23 cellular contexts compared by ENCODE assay signal in the genomic region with DNA sequence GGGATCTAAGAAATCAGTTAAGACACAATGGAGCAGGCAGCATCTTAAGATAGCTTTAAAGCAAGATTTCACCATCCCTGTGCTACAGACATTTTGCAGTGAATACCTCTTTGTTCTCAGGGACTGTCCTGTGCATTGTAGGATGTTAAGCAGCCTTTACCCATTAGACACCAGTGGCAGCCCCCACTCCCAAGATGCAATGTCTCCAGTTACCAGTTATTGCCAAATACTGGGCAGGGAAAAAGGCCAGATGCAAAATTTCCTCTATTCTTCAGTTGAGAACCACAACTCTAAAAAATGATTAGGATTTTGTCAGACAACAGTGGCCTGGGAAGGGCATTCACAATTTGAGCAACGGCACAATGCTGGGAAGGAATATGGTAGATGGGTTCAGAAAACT. TPM values are rescaled to one million over a fixed set of nuclear protein-coding genes. Genes with fewer than 3 reads are reported as not detected.
DNase-seq lines count a peak whose midpoint lies in the region; ATAC-seq and TF ChIP-seq lines count a peak whose summit lies in the region.
"Had no signal": no experiment of that assay in that cellular context is flagged by ENCODE, and none has a peak within 500 bp of the region (broad histone marks: within the 10 kb centered on the region; RNA-seq: fewer than 3 reads in every experiment).

No MANE protein-coding gene starts in this region.

- H3K27ac ChIP-seq in endodermal cell (ENCODE audit: low read depth, low read length) (no peak overlapping the region), heart left ventricle (no peak overlapping the region)
- H3K27ac ChIP-seq: ovary, SK-N-MC, upper lobe of right lung had no signal

- H3K9me3 Mint-ChIP-seq in CD14-positive monocyte (no peaks in the 10 kb centered on the region), endodermal cell (no peaks in the 10 kb centered on the region)
- peaks cover 0 to 2% of the 10 kb centered on the region in 2 donors for H3K9me3 Mint-ChIP-seq in stimulated activated naive B cell treated with anti-CD40 and anti-IgM and Interleukin-4, amounts not matched to agents 10 μg/mL and 1 μg/mL and 100 μg/mL, for 72 hours
- H3K9me3 Mint-ChIP-seq: stimulated activated naive CD8-positive, alpha-beta T cell treated with anti-CD3 and anti-CD28 coated beads, Interleukin-15, Interleukin-2, amounts not matched to agents 100 ng/mL and 50 ng/mL, for 24 hours had no signal

- no peaks in the 10 kb centered on the region for H3K27me3 Mint-ChIP-seq in CD14-positive monocyte (ENCODE audit: low read depth in 3 of 3)
- H3K27me3 Mint-ChIP-seq in endodermal cell (ENCODE audit: insufficient read depth): no peaks in the 10 kb centered on the region
- no peaks in the 10 kb centered on the region for H3K27me3 Mint-ChIP-seq in stimulated activated naive B cell treated with anti-CD40 and anti-IgM and Interleukin-4, amounts not matched to agents 10 μg/mL and 1 μg/mL and 100 μg/mL, for 72 hours
- H3K27me3 Mint-ChIP-seq: stimulated activated naive CD8-positive, alpha-beta T cell treated with anti-CD3 and anti-CD28 coated beads, Interleukin-15, Interleukin-2, amounts not matched to agents 100 ng/mL and 50 ng/mL, for 24 hours had no signal

- intact Hi-C loops in CD14-positive monocyte (cut with micrococcal nuclease) (loop anchor here in 1 of 2 donors (10.0 kb wide), 1 partner anchor 1582 kb away; a partner anchor contains a TSS), heart left ventricle (cut with DNase I) (no loop called here)

- TF ChIP-seq CTCF in AG10803 (conservative IDR thresholded peaks at IDR 0.05; ENCODE audit: low read length) (no peak), CD14-positive monocyte (IDR thresholded peaks at IDR 0.05) (no peak), NB4 (IDR thresholded peaks at IDR 0.05; ENCODE audit: low read depth, low read length) (no peak), endodermal cell (conservative IDR thresholded peaks at IDR 0.05) (no peak), heart left ventricle (IDR thresholded peaks at IDR 0.05) (no peak)

- no peak overlapping the region for H3K9ac ChIP-seq in endodermal cell (ENCODE audit: extremely low read depth, low read length, poor library complexity, severe bottlenecking)

- 93 to 100% methylated on average over 1 of the region's 1 CpG for WGBS in endodermal cell (ENCODE audit: insufficient coverage in 1 of 2, insufficient read length in 1 of 2), 2 experiments
- 86 to 93% (median 90%) methylated on average over 1 of the region's 1 CpG for WGBS in heart left ventricle, 4 donors

- H3K36me3 ChIP-seq in endodermal cell (ENCODE audit: control insufficient read depth, insufficient read depth, low read length) (peaks cover 86% of the 10 kb centered on the region), heart left ventricle (peaks cover 0 to 35% (median 27%) of the 10 kb centered on the region in 9 donors)
- H3K36me3 ChIP-seq: ovary had no signal

- peaks cover 3% of the 10 kb centered on the region for H3K4me1 ChIP-seq in endodermal cell (ENCODE audit: control insufficient read depth, insufficient read depth, low read length)
- H3K4me1 ChIP-seq in heart left ventricle: peaks cover 0 to 49% (median 0%) of the 10 kb centered on the region in 12 donors

- H3K27ac Mint-ChIP-seq in CD14-positive monocyte (peak overlapping the region; percentile 69 to 91 (median 77)), endodermal cell (peak overlapping the region; percentile 40)
- H3K27ac Mint-ChIP-seq in stimulated activated naive B cell treated with anti-CD40 and anti-IgM and Interleukin-4, amounts not matched to agents 10 μg/mL and 1 μg/mL and 100 μg/mL, for 72 hours: no peak overlapping the region
- H3K27ac Mint-ChIP-seq: stimulated activated naive CD8-positive, alpha-beta T cell treated with anti-CD3 and anti-CD28 coated beads, Interleukin-15, Interleukin-2, amounts not matched to agents 100 ng/mL and 50 ng/mL, for 24 hours had no signal

- peaks cover 3 to 23% of the 10 kb centered on the region in 2 donors for H3K36me3 Mint-ChIP-seq in CD14-positive monocyte
- H3K36me3 Mint-ChIP-seq in endodermal cell (ENCODE audit: low read depth): peaks cover 48% of the 10 kb centered on the region
- peaks cover 12 to 34% of the 10 kb centered on the region in 2 donors for H3K36me3 Mint-ChIP-seq in stimulated activated naive B cell treated with anti-CD40 and anti-IgM and Interleukin-4, amounts not matched to agents 10 μg/mL and 1 μg/mL and 100 μg/mL, for 72 hours

- no peaks in the 10 kb centered on the region for H3K9me3 ChIP-seq in endodermal cell (ENCODE audit: control insufficient read depth, low read length)
- H3K9me3 ChIP-seq in heart left ventricle: no peaks in the 10 kb centered on the region
- H3K9me3 ChIP-seq: ovary, upper lobe of right lung had no signal

- H3K4me3 Mint-ChIP-seq in CD14-positive monocyte: peak overlapping the region in 1 of 2 donors; percentile 35
- H3K4me3 Mint-ChIP-seq in endodermal cell: peak overlapping the region; percentile 8
- H3K4me3 Mint-ChIP-seq in stimulated activated naive B cell treated with anti-CD40 and anti-IgM and Interleukin-4, amounts not matched to agents 10 μg/mL and 1 μg/mL and 100 μg/mL, for 72 hours: no peak overlapping the region
- H3K4me3 Mint-ChIP-seq: stimulated activated naive CD8-positive, alpha-beta T cell treated with anti-CD3 and anti-CD28 coated beads, Interleukin-15, Interleukin-2, amounts not matched to agents 100 ng/mL and 50 ng/mL, for 24 hours had no signal

- H3K4me1 Mint-ChIP-seq in CD14-positive monocyte: peaks cover 69% of the 10 kb centered on the region
- peaks cover 52% of the 10 kb centered on the region for H3K4me1 Mint-ChIP-seq in endodermal cell
- H3K4me1 Mint-ChIP-seq in stimulated activated naive B cell treated with anti-CD40 and anti-IgM and Interleukin-4, amounts not matched to agents 10 μg/mL and 1 μg/mL and 100 μg/mL, for 72 hours: peaks cover 16 to 21% of the 10 kb centered on the region in 2 donors

- H3K4me3 ChIP-seq in AG10803 (ENCODE audit: low read length) (no peak overlapping the region), NB4 (ENCODE audit: low read depth, low read length) (peak overlapping the region; percentile 42), endodermal cell (ENCODE audit: low read length) (peak overlapping the region; percentile 68), heart left ventricle (no peak overlapping the region)
- H3K4me3 ChIP-seq: ovary, SK-N-MC, upper lobe of right lung had no signal

- ATAC-seq in heart left ventricle: no peak
- ATAC-seq in stimulated activated naive B cell treated with anti-CD40 and anti-IgM and Interleukin-4, amounts not matched to agents 10 μg/mL and 1 μg/mL and 100 μg/mL, for 72 hours (replicated peaks): no peak
- ATAC-seq: left lobe of liver, sciatic nerve, upper lobe of right lung had no signal

- H3K27me3 ChIP-seq in endodermal cell (ENCODE audit: control insufficient read depth, insufficient read depth, low read length, poor library complexity, severe bottlenecking): no peaks in the 10 kb centered on the region
- H3K27me3 ChIP-seq in heart left ventricle: no peaks in the 10 kb centered on the region
- H3K27me3 ChIP-seq: ovary, upper lobe of right lung had no signal

- peak; percentile 49 for DNase-seq in AG10803 (ENCODE audit: low read depth)
- no peak for DNase-seq in CD14-positive monocyte (ENCODE audit: low spot score)
- DNase-seq in NB4 (ENCODE audit: low read depth): peak; percentile 38
- DNase-seq in endodermal cell: no peak
- DNase-seq in heart left ventricle: no peak
- no peak for DNase-seq in epidermal melanocyte (ENCODE audit: insufficient read length, low spot score)
- no peak for DNase-seq in cerebellar nuclear complex (lab: John Stamatoyannopoulos, UW)
- no peak for DNase-seq in stimulated activated naive B cell treated with anti-CD40 and anti-IgM and Interleukin-4, amounts not matched to agents 10 μg/mL and 1 μg/mL and 100 μg/mL, for 72 hours
- DNase-seq: activated CD4-positive, alpha-beta T cell treated with anti-CD3 and anti-CD28 coated beads, Interleukin-2, amount 50 U/mL, for 48 hours; amygdala; C1 segment of cervical spinal cord; DMS79; foreskin melanocyte; H7; NCI-H1048; NCI-H2081 treated with DMSO at 0.1 percent for 48 hours; NCI-H524 treated with DMSO at 0.1 percent for 48 hours; ovary; upper lobe of right lung had no signal

- TF ChIP-seq POLR2A in NB4 (IDR thresholded peaks at IDR 0.05; ENCODE audit: extremely low read depth, insufficient read length): no peak
- TF ChIP-seq POLR2A in heart left ventricle (IDR thresholded peaks at IDR 0.05): no peak

RNA-seq across cellular contexts. Expression of a gene that starts 6.1 kb away (rescaled TPM):
- polyA plus RNA-seq in CD14-positive monocyte: 1 to 10 TPM; 1.3 to 1.9 TPM
- 10 to 100 TPM; 39.8 to 71.6 TPM for total RNA-seq in endodermal cell
- 51.6 TPM for polyA plus RNA-seq in endodermal cell (2013, experiment 1 of 2)
- polyA plus RNA-seq in endodermal cell (2013, experiment 2 of 2): 54.8 TPM
- 1 to 10 TPM; 1.1 to 5.1 (median 2.1) TPM for total RNA-seq in heart left ventricle
- 1 to 10 TPM in 1 of 2 donors, under 1 TPM in 1; 0.65 to 1.7 TPM for polyA plus RNA-seq in heart left ventricle

RNA-seq across cellular contexts. Expression of a gene that starts 25.8 kb away (rescaled TPM):
- polyA plus RNA-seq in CD14-positive monocyte (10 to 100 TPM; 10.8 to 12.8 TPM), heart left ventricle (10 to 100 TPM; 14.8 to 24.3 TPM)
- total RNA-seq in endodermal cell (10 to 100 TPM; 17.3 to 18.7 TPM), heart left ventricle (10 to 100 TPM; 17.0 to 33.0 (median 22.7) TPM)
- polyA plus RNA-seq in endodermal cell (2013, experiment 1 of 2): 18.1 TPM
- polyA plus RNA-seq in endodermal cell (2013, experiment 2 of 2): 16.2 TPM

Comparison
In these comparisons a context has a peak if more than half of its experiments do, and no peak if none do; other contexts are left out.
1. DNase-seq: peak in AG10803 (single experiment) and NB4 (single experiment); none in CD14-positive monocyte (single experiment), endodermal cell (single experiment), heart left ventricle (0 of 5), epidermal melanocyte (single experiment), cerebellar nuclear complex (0 of 2) and stimulated activated naive B cell treated with anti-CD40 and anti-IgM and Interleukin-4, amounts not matched to agents 10 μg/mL and 1 μg/mL and 100 μg/mL, for 72 hours (single experiment).
2. H3K4me3 ChIP-seq: peak in NB4 (single experiment) and endodermal cell (single experiment); none in AG10803 (single experiment) and heart left ventricle (0 of 12).
3. RNA of a gene that starts 6.1 kb away (total RNA-seq): 39.8 to 71.6 TPM in endodermal cell; 1.1 to 5.1 TPM in heart left ventricle; every median in the first group is over 4 times any median in the second.